32 cellular contexts compared by ENCODE assay signal in the genomic region with DNA sequence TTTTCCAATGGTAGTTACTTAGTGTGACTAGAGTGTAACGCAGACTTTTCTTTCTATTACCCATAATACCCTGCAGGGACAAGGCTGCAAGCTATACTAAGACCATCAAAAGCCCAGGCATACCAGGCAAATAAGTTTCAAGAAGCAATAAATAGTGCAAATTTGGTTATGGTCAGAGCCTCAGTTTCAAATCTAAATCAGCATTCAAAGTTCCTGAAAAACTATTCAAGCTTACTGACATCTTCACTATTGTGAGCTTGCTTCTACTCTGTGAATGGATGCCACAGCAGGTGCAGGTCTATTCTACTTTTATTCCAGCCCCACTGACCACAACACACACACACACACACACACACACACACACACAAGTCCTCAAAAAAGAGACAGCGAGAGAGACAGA. TPM values are rescaled to one million over a fixed set of nuclear protein-coding genes. Genes with fewer than 3 reads are reported as not detected.
"Had no signal": no experiment of that assay in that cellular context is flagged by ENCODE, and none has a peak within 500 bp of the region (broad histone marks: within the 10 kb centered on the region; RNA-seq: fewer than 3 reads in every experiment).

No MANE protein-coding gene starts in this region.

- ATAC-seq: foreskin keratinocyte, heart left ventricle, left lobe of liver, lower lobe of right lung, right lobe of liver had no signal

- DNase-seq: activated CD4-positive, alpha-beta memory T cell treated with anti-CD3 and anti-CD28 coated beads for 36 hours; activated CD4-positive, alpha-beta T cell treated with anti-CD3 and anti-CD28 coated beads, Interleukin-2, amount 10 ng/mL, durations not matched to agents 24 days and 14 days; activated CD4-positive, CD25-positive, alpha-beta regulatory T cell treated with anti-CD3 and anti-CD28 coated beads, Interleukin-2, amount 50 U/mL, for 72 hours; activated CD8-positive, alpha-beta memory T cell treated with anti-CD3 and anti-CD28 coated beads, Interleukin-2, amount 50 U/mL, for 4 hours; activated gamma-delta T cell; activated naive CD4-positive, alpha-beta T cell treated with anti-CD3 and anti-CD28 coated beads, Interleukin-2, amount 10 ng/mL, durations not matched to agents 7 days and 5 days; activated naive CD8-positive, alpha-beta T cell treated with anti-CD3 and anti-CD28 coated beads, Interleukin-2, amount 10 ng/mL, durations not matched to agents 7 days and 5 days; activated T-cell treated with anti-CD3 and anti-CD28 coated beads, Interleukin-2, amount 50 U/mL, for 1 hour; cortex of kidney; foreskin keratinocyte; heart left ventricle; lower lobe of right lung; mesendoderm; ovary; right lobe of liver; stimulated activated CD4-positive, alpha-beta T cell treated with anti-CD3 and anti-CD28 coated beads, Interleukin-2, amount 100 ng/mL, for 48 hours; stimulated activated naive CD4-positive, alpha-beta T cell treated with Interleukin-2 at 50 U/mL for 16 hours; T1000; testis; transverse colon had no signal

RNA-seq across cellular contexts. Expression of gene HBB, which starts 2.5 kb away (rescaled TPM):
- total RNA-seq: activated CD4-positive, alpha-beta memory T cell treated with anti-CD3 and anti-CD28 coated beads for 36 hours; activated CD4-positive, alpha-beta T cell treated with anti-CD3 and anti-CD28 coated beads, Interleukin-2, amount 10 ng/mL, durations not matched to agents 24 days and 14 days; activated CD8-positive, alpha-beta memory T cell treated with anti-CD3 and anti-CD28 coated beads for 36 hours; activated naive CD8-positive, alpha-beta T cell treated with anti-CD3 and anti-CD28 coated beads, Interleukin-2, amount 10 ng/mL, durations not matched to agents 7 days and 5 days; chondrocyte; foreskin keratinocyte; kidney epithelial cell; progenitor cell of endocrine pancreas; renal cortical epithelial cell had no signal

RNA-seq across cellular contexts. Expression of gene HBD, which starts 4.9 kb away (rescaled TPM):
- total RNA-seq: activated CD4-positive, alpha-beta memory T cell treated with anti-CD3 and anti-CD28 coated beads for 36 hours; activated CD4-positive, alpha-beta T cell treated with anti-CD3 and anti-CD28 coated beads, Interleukin-2, amount 10 ng/mL, durations not matched to agents 24 days and 14 days; activated CD8-positive, alpha-beta memory T cell treated with anti-CD3 and anti-CD28 coated beads for 36 hours; activated naive CD8-positive, alpha-beta T cell treated with anti-CD3 and anti-CD28 coated beads, Interleukin-2, amount 10 ng/mL, durations not matched to agents 7 days and 5 days; ascending aorta; chondrocyte; foreskin keratinocyte; kidney epithelial cell; lower lobe of right lung; progenitor cell of endocrine pancreas; renal cortical epithelial cell; skeletal muscle tissue; testis; transverse colon; urinary bladder had no signal

RNA-seq across cellular contexts. Expression of gene HBG1, which starts 20.3 kb away (rescaled TPM):
- total RNA-seq: activated CD4-positive, alpha-beta memory T cell treated with anti-CD3 and anti-CD28 coated beads for 36 hours; activated CD4-positive, alpha-beta T cell treated with anti-CD3 and anti-CD28 coated beads, Interleukin-2, amount 10 ng/mL, durations not matched to agents 24 days and 14 days; activated CD8-positive, alpha-beta memory T cell treated with anti-CD3 and anti-CD28 coated beads for 36 hours; activated naive CD8-positive, alpha-beta T cell treated with anti-CD3 and anti-CD28 coated beads, Interleukin-2, amount 10 ng/mL, durations not matched to agents 7 days and 5 days; ascending aorta; cardiac septum; chondrocyte; esophagus muscularis mucosa; foreskin keratinocyte; heart left ventricle; kidney epithelial cell; lower lobe of right lung; mononuclear cell; progenitor cell of endocrine pancreas; renal cortical epithelial cell; right lobe of liver; testis; transverse colon had no signal

RNA-seq across cellular contexts. Expression of gene HBG2, which starts 25.2 kb away (rescaled TPM):
- total RNA-seq: activated CD4-positive, alpha-beta memory T cell treated with anti-CD3 and anti-CD28 coated beads for 36 hours; activated CD4-positive, alpha-beta T cell treated with anti-CD3 and anti-CD28 coated beads, Interleukin-2, amount 10 ng/mL, durations not matched to agents 24 days and 14 days; activated CD8-positive, alpha-beta memory T cell treated with anti-CD3 and anti-CD28 coated beads for 36 hours; activated naive CD8-positive, alpha-beta T cell treated with anti-CD3 and anti-CD28 coated beads, Interleukin-2, amount 10 ng/mL, durations not matched to agents 7 days and 5 days; ascending aorta; chondrocyte; esophagus muscularis mucosa; foreskin keratinocyte; kidney epithelial cell; progenitor cell of endocrine pancreas; renal cortical epithelial cell; right lobe of liver; testis; transverse colon had no signal

RNA-seq across cellular contexts. Expression of gene OR51V1, which starts 28.9 kb away (rescaled TPM):
- total RNA-seq: activated CD4-positive, alpha-beta memory T cell treated with anti-CD3 and anti-CD28 coated beads for 36 hours; activated CD4-positive, alpha-beta T cell treated with anti-CD3 and anti-CD28 coated beads, Interleukin-2, amount 10 ng/mL, durations not matched to agents 24 days and 14 days; activated CD8-positive, alpha-beta memory T cell treated with anti-CD3 and anti-CD28 coated beads for 36 hours; activated naive CD8-positive, alpha-beta T cell treated with anti-CD3 and anti-CD28 coated beads, Interleukin-2, amount 10 ng/mL, durations not matched to agents 7 days and 5 days; ascending aorta; cardiac septum; chondrocyte; esophagus muscularis mucosa; foreskin keratinocyte; heart left ventricle; kidney epithelial cell; left lobe of liver; lower lobe of right lung; mononuclear cell; ovary; progenitor cell of endocrine pancreas; renal cortical epithelial cell; right lobe of liver; skeletal muscle tissue; testis; transverse colon; urinary bladder had no signal
